ENCODE assay signal across 1 cellular context in genomic region chr3:101853465-101853864, GRCh38.
TF ChIP-seq lines count a peak whose summit lies in the region.

No MANE protein-coding gene starts in this region.

TF ChIP-seq in liver, 16 proteins besides CTCF, POLR2A, EP300 and RAD21 (continued from another document):
- no peak for TF ChIP-seq REST (IDR thresholded peaks at IDR 0.05)
